In the genomic region with DNA sequence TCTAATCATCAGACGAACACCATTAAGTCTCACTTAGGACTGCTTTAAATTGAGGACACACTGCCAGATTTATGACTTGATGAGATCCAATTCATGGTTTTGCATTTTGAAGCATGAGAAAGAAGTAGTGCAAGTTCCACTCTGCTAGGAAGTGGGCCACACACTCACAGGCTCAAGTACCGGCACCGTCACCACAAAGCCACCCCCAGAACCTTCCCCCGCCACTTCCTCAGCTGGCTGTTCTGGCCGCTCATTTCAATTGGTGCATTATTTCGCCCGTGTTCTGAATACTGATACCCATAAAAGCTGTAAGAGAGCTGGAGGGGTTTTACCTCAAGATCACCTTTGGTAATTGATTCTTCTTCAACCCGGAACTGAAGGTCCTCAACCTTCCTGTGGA, we compare ENCODE assay signal across 23 cellular contexts.
"Had no signal": no experiment of that assay in that cellular context is flagged by ENCODE, and none has a peak within 500 bp of the region (broad histone marks: within the 10 kb centered on the region; RNA-seq: fewer than 3 reads in every experiment).

No MANE protein-coding gene starts in this region.

- H3K4me3 ChIP-seq: hepatocyte, left lung, ovary, prostate gland, spleen, stomach, suprapubic skin, transverse colon had no signal

- H3K36me3 ChIP-seq: ovary, prostate gland had no signal

- DNase-seq: activated B cell treated with CpG ODN at 0.5 μM for 24 hours; activated CD4-positive, alpha-beta T cell treated with anti-CD3 and anti-CD28 coated beads for 4 hours; activated CD8-positive, alpha-beta memory T cell treated with anti-CD3 and anti-CD28 coated beads, Interleukin-2, amount 50 U/mL, for 48 hours; activated gamma-delta T cell; activated naive CD4-positive, alpha-beta T cell treated with anti-CD3 and anti-CD28 coated beads, Interleukin-2, amount 50 U/mL, for 16 hours; aorta; erythroblast; foreskin fibroblast; kidney glomerular epithelial cell; left lung; naive thymus-derived CD8-positive, alpha-beta T cell; ovary; spleen; stimulated activated CD4-positive, alpha-beta T cell treated with anti-CD3 and anti-CD28 coated beads, Interleukin-4, amount 100 ng/mL, for 24 hours; stomach; T-helper 17 cell; transverse colon had no signal

- H3K9me3 ChIP-seq: left lung, neutrophil, ovary, prostate gland, spleen, stomach, suprapubic skin, transverse colon had no signal

- ATAC-seq: left lung; naive thymus-derived CD8-positive, alpha-beta T cell; T-helper 17 cell had no signal

- H3K4me1 ChIP-seq: left lung, prostate gland, suprapubic skin had no signal

- H3K27me3 ChIP-seq: hepatocyte, left lung, neutrophil, ovary, spleen, stomach, suprapubic skin, transverse colon had no signal

- H3K9me3 Mint-ChIP-seq: activated B cell treated with CpG ODN at 0.5 μM for 24 hours; activated T-helper 1 cell treated with anti-CD3 and anti-CD28 coated beads, Interleukin-12 subunit alpha, Interleukin-12 subunit beta, Interleukin-2, Interleukin-4 antibody, amounts not matched to agents 30 ng/mL and 10 ng/mL and 1 ng/mL, durations not matched to agents 14 hours and 24 hours and 36 hours; naive thymus-derived CD8-positive, alpha-beta T cell had no signal

- H3K4me3 Mint-ChIP-seq: activated B cell treated with CpG ODN at 0.5 μM for 24 hours; activated T-helper 1 cell treated with anti-CD3 and anti-CD28 coated beads, Interleukin-12 subunit alpha, Interleukin-12 subunit beta, Interleukin-2, Interleukin-4 antibody, amounts not matched to agents 30 ng/mL and 10 ng/mL and 1 ng/mL, durations not matched to agents 14 hours and 24 hours and 36 hours; brain; T-helper 17 cell had no signal

- H3K27ac Mint-ChIP-seq: activated B cell treated with CpG ODN at 0.5 μM for 24 hours; activated T-helper 1 cell treated with anti-CD3 and anti-CD28 coated beads, Interleukin-12 subunit alpha, Interleukin-12 subunit beta, Interleukin-2, Interleukin-4 antibody, amounts not matched to agents 30 ng/mL and 10 ng/mL and 1 ng/mL, durations not matched to agents 14 hours and 24 hours and 36 hours; T-helper 17 cell had no signal

- H3K27me3 Mint-ChIP-seq: activated B cell treated with CpG ODN at 0.5 μM for 24 hours; naive thymus-derived CD8-positive, alpha-beta T cell; T-helper 17 cell had no signal

- H3K27ac ChIP-seq: hepatocyte, left lung, neutrophil, ovary, prostate gland, stomach, suprapubic skin, transverse colon had no signal
